27 cellular contexts compared by ENCODE assay signal in genomic region chr2:126788113-126788512, GRCh38.
"Had no signal": no experiment of that assay in that cellular context is flagged by ENCODE, and none has a peak within 500 bp of the region (broad histone marks: within the 10 kb centered on the region; RNA-seq: fewer than 3 reads in every experiment).

No MANE protein-coding gene starts in this region.

- H3K4me1 ChIP-seq: lower lobe of right lung, prostate gland, stomach, testis, thyroid gland, transverse colon, upper lobe of left lung had no signal

- H3K4me2 ChIP-seq: smooth muscle cell had no signal

- H3K27me3 ChIP-seq: ovary, testis, thyroid gland, upper lobe of left lung had no signal

- H3K9me3 ChIP-seq: lower lobe of right lung, neutrophil, ovary, prostate gland, stomach, testis, thyroid gland, transverse colon, upper lobe of left lung had no signal

- ATAC-seq: left cardiac atrium; left lobe of liver; left ventricle myocardium superior; lower lobe of right lung; right cardiac atrium; sciatic nerve; stimulated activated naive B cell treated with anti-CD40 and anti-IgM and Interleukin-4, amounts not matched to agents 10 μg/mL and 1 μg/mL and 100 μg/mL, for 72 hours; stimulated activated naive CD8-positive, alpha-beta T cell treated with anti-CD3 and anti-CD28 coated beads, Interleukin-15, Interleukin-2, amounts not matched to agents 100 U/mL and 50 U/mL, for 24 hours had no signal

- H3K36me3 ChIP-seq: lower lobe of right lung, neutrophil, ovary, prostate gland, stomach, thyroid gland, transverse colon, upper lobe of left lung had no signal

- DNase-seq: hippocampal formation; kidney glomerular epithelial cell; left cardiac atrium; left ventricle myocardium superior; lower lobe of right lung; mammary epithelial cell; mesenchymal stem cell; naive B cell; ovary; retina; right cardiac atrium; stimulated activated CD4-positive, alpha-beta T cell treated with anti-CD3 and anti-CD28 coated beads, Interleukin-12 subunit alpha, Interleukin-12 subunit beta, amount 100 ng/mL, for 4 hours; stimulated activated CD4-positive, alpha-beta T cell treated with anti-CD3 and anti-CD28 coated beads, Interleukin-15, amount 100 ng/mL, for 24 hours; stimulated activated CD4-positive, alpha-beta T cell treated with anti-CD3 and anti-CD28 coated beads, Interleukin-2, amount 100 ng/mL, for 24 hours; stimulated activated CD4-positive, alpha-beta T cell treated with anti-CD3 and anti-CD28 coated beads, Interleukin-4, amount 100 ng/mL, for 1 hour; stimulated activated naive B cell treated with anti-CD40 and anti-IgM and Interleukin-4, amounts not matched to agents 10 μg/mL and 1 μg/mL and 100 μg/mL, for 72 hours; stimulated activated naive CD8-positive, alpha-beta T cell treated with anti-CD3 and anti-CD28 coated beads, Interleukin-15, Interleukin-2, amounts not matched to agents 100 U/mL and 50 U/mL, for 24 hours; stomach; testis; thyroid gland; transverse colon; upper lobe of left lung had no signal

- H3K27ac ChIP-seq: lower lobe of right lung, neutrophil, ovary, prostate gland, stomach, testis, thyroid gland, transverse colon, upper lobe of left lung had no signal

- H3K4me3 ChIP-seq: lower lobe of right lung, ovary, prostate gland, smooth muscle cell, stomach, testis, thyroid gland, transverse colon, upper lobe of left lung had no signal
